ENCODE assay signal across 8 cellular contexts in genomic region chr3:128068156-128068620, GRCh38. TPM values are rescaled to one million over a fixed set of nuclear protein-coding genes. Genes with fewer than 3 reads are reported as not detected.
DNase-seq lines count a peak whose midpoint lies in the region; ATAC-seq and TF ChIP-seq lines count a peak whose summit lies in the region.

No MANE protein-coding gene starts in this region.

- ATAC-seq in IMR-90 (ENCODE audit: low read depth) (peak; percentile 50), T-cell (replicated peaks in 1 of 4) (peak in 3 of 4 experiments; percentile 44 to 60 (median 47)), HG02970 (IDR thresholded peaks at IDR 0.05; ENCODE audit: low FRiP score, unreplicated experiment) (no peak)

- no peak overlapping the region for H2AK9ac ChIP-seq in IMR-90 (replicated peaks; ENCODE audit: low read depth, low read length, poor library complexity)

- no TSS peak for BruUV-seq in IMR-90 (replicated peaks; lab: Mats Ljungman, UMichigan)

- H3K14ac ChIP-seq in IMR-90 (replicated peaks; ENCODE audit: low read depth, low read length), result no peak overlapping the region

- no peaks in the 10 kb centered on the region for H3K27me3 Mint-ChIP-seq in T-cell

- no peak overlapping the region for H3K27ac ChIP-seq in IMR-90 (ENCODE audit: insufficient read depth, low read length)

- H3K9me1 ChIP-seq in IMR-90 (ENCODE audit: insufficient read depth, low read length), result peaks cover 7% of the 10 kb centered on the region; the same call in 1 of the 2 replicates

- H3K4me3 ChIP-seq in IMR-90 (ENCODE audit: insufficient read depth, low read depth, low read length), result no peak overlapping the region

- intact Hi-C loops in IMR-90 (cut with micrococcal nuclease), result no loop called here

- H3K4ac ChIP-seq in IMR-90 (ENCODE audit: low read depth, low read length), result no peak overlapping the region

- 77% methylated on average over 2 of the region's 8 CpGs; no CpG with 5 or more reads in 1 of the 2 experiments for WGBS in IMR-90 (ENCODE audit: extremely low coverage in 2 of 2, insufficient read length in 1 of 2), 2 experiments

- H3K36me3 Mint-ChIP-seq in T-cell, result peaks cover 50% of the 10 kb centered on the region

- no peaks in the 10 kb centered on the region for H3K9me3 ChIP-seq in IMR-90 (ENCODE audit: control insufficient read depth, insufficient read depth, low read length)

- no peak for TF ChIP-seq POLR2A in IMR-90 (IDR thresholded peaks at IDR 0.05; ENCODE audit: low read depth, low read length)

- peaks cover 49 to 82% of the 10 kb centered on the region in 2 experiments for H3K79me1 ChIP-seq in IMR-90 (ENCODE audit: low read depth in 1 of 2, low read length in 2 of 2)

- no peak overlapping the region for H2BK15ac ChIP-seq in IMR-90 (ENCODE audit: low read depth, low read length)

- no peak overlapping the region for H2BK20ac ChIP-seq in IMR-90 (ENCODE audit: low read depth, low read length)

- H3K4me1 ChIP-seq in IMR-90 (ENCODE audit: control insufficient read depth, insufficient read depth, low read length), result peaks cover 2% of the 10 kb centered on the region; the same call in 1 of the 2 replicates

- H3K4me1 Mint-ChIP-seq in T-cell, result peaks cover 0 to 10% (median 3%) of the 10 kb centered on the region in 3 donors

- H3K9me3 Mint-ChIP-seq in T-cell, result no peaks in the 10 kb centered on the region

- no peak overlapping the region for H3K4me2 ChIP-seq in IMR-90 (ENCODE audit: low read depth, low read length)

- peaks cover 81% of the 10 kb centered on the region for H4K20me1 ChIP-seq in IMR-90 (ENCODE audit: insufficient read depth, low read length)

- POLR2A ChIA-PET in IMR-90 (lab: Charles Lee; ENCODE audit: unreplicated experiment) (no interaction called here), T-cell (lab: Charles Lee) (no interaction called here)

- in situ Hi-C loops in IMR-90 (cut with MboI; ENCODE audit: low sequenced_read_pairs), result no loop called here

- TF ChIP-seq RAD21 in IMR-90 (IDR thresholded peaks at IDR 0.05; ENCODE audit: low read length), result peak; percentile 34; the same call in 1 of the 2 replicates

- no peaks in the 10 kb centered on the region for H3K27me3 ChIP-seq in IMR-90 (ENCODE audit: control insufficient read depth, insufficient read depth, low read length)

- H3K27ac Mint-ChIP-seq in T-cell, result peak overlapping the region in 1 of 2 donors; percentile 8

- H3K9ac ChIP-seq in IMR-90 (ENCODE audit: low read depth, low read length), result no peak overlapping the region

- DNase-seq in NCI-H2171 treated with DMSO at 0.1 percent for 48 hours (lab: John Stamatoyannopoulos, UW), result peak; percentile 43
- no peak for DNase-seq in NCI-H2171 (lab: John Stamatoyannopoulos, UW)
- DNase-seq in IMR-90, result peak; percentile 55
- DNase-seq in T-cell, result peak in 11 of 34 experiments; percentile 14 to 40 (median 25)
- DNase-seq in fibroblast of peridontal ligament (ENCODE audit: extremely low read depth), result peak; percentile 61
- peak; percentile 32 for DNase-seq in retina
- no peak for DNase-seq in effector CD4-positive, alpha-beta T cell

- H3K56ac ChIP-seq in IMR-90 (ENCODE audit: extremely low read depth, insufficient read depth, low read length), result no peak overlapping the region

- CTCF ChIA-PET in IMR-90 (lab: Yijun Ruan, JAX), result interaction anchor here (1.1 kb wide), 1 partner anchor 16 kb away, joined by 3 read pairs; no protein-coding TSS in a partner anchor
- CTCF ChIA-PET in T-cell (lab: Charles Lee), result interaction anchor here in 1 of 2 donors (0.6 to 0.8 kb wide), 2 partner anchors 19 to 595 kb away, joined by 3 read pairs; no protein-coding TSS in a partner anchor

- no peak overlapping the region for H2BK120ac ChIP-seq in IMR-90 (ENCODE audit: low read depth, low read length)

- H2AK5ac ChIP-seq in IMR-90 (ENCODE audit: low read depth, low read length), result no peak overlapping the region

- dilution Hi-C loops in IMR-90 (cut with HindIII; ENCODE audit: low sequenced_read_pairs, unreplicated experiment), result no loop called here

- H2BK5ac ChIP-seq in IMR-90 (ENCODE audit: low read depth, low read length, poor library complexity, severe bottlenecking), result no peak overlapping the region

- H3K4me3 Mint-ChIP-seq in T-cell, result no peak overlapping the region

- H4K5ac ChIP-seq in IMR-90 (ENCODE audit: low read depth, low read length), result no peak overlapping the region

- H4K8ac ChIP-seq in IMR-90 (ENCODE audit: low read depth in 2 of 2, low read length in 2 of 2), result no peak overlapping the region

- no peak overlapping the region for H3K18ac ChIP-seq in IMR-90 (ENCODE audit: low read depth, low read length)

- TF ChIP-seq CTCF in IMR-90 (conservative IDR thresholded peaks at IDR 0.05; ENCODE audit: low read depth, low read length), result peak; percentile 53

- no peak overlapping the region for H3K23ac ChIP-seq in IMR-90 (ENCODE audit: low read depth, low read length)

- no peak overlapping the region for H2AFZ ChIP-seq in IMR-90 (replicated peaks; ENCODE audit: low read length, poor library complexity)

- no peak overlapping the region for H4K91ac ChIP-seq in IMR-90 (ENCODE audit: insufficient read depth, low read depth, low read length)

- H3K36me3 ChIP-seq in IMR-90 (ENCODE audit: control insufficient read depth, insufficient read depth, low read length), result peaks cover 86% of the 10 kb centered on the region

TF ChIP-seq in IMR-90, 13 proteins besides CTCF, POLR2A, EP300 and RAD21:
- no peak for TF ChIP-seq CHD1 (IDR thresholded peaks at IDR 0.05; ENCODE audit: low read depth, low read length)
- peak; percentile 39; the same call in 1 of the 2 replicates for TF ChIP-seq SMC3 (IDR thresholded peaks at IDR 0.05; ENCODE audit: low read depth, low read length)
- no peak for TF ChIP-seq MAFK (IDR thresholded peaks at IDR 0.05; ENCODE audit: low read depth, low read length)
TF ChIP-seq in IMR-90: peak in this region for 1.

RNA-seq across cellular contexts. Expression of gene SEC61A1, which starts 16.0 kb away (rescaled TPM):
- total RNA-seq in IMR-90 (2012; rRNA removed), result 478 and 487 TPM in 2 replicates
- 347 and 377 TPM in 2 replicates for polyA plus RNA-seq in IMR-90 (2012; rRNA removed)
- polyA plus RNA-seq in IMR-90 (2012; cell fraction: cytosol; rRNA removed), result 212 and 332 TPM in 2 replicates
- polyA plus RNA-seq in IMR-90 (2012; cell fraction: nucleus; rRNA removed; ENCODE audit: low replicate concordance), result 308 and 317 TPM in 2 replicates
- 100 to 1,000 TPM; 120 to 156 (median 135) TPM for total RNA-seq in T-cell

RNA-seq across cellular contexts. Expression of gene RUVBL1, which starts 55.4 kb away (rescaled TPM):
- 83.3 and 99.2 TPM in 2 replicates for total RNA-seq in IMR-90 (2012; rRNA removed)
- polyA plus RNA-seq in IMR-90 (2012; rRNA removed), result 68.7 and 75.2 TPM in 2 replicates
- 43.0 and 49.3 TPM in 2 replicates for polyA plus RNA-seq in IMR-90 (2012; cell fraction: cytosol; rRNA removed)
- polyA plus RNA-seq in IMR-90 (2012; cell fraction: nucleus; rRNA removed; ENCODE audit: low replicate concordance), result 21.0 and 28.8 TPM in 2 replicates
- total RNA-seq in T-cell, result 10 to 100 TPM; 21.4 to 33.4 (median 29.9) TPM

Comparison
In these comparisons a context has a peak if more than half of its experiments do, and no peak if none do; other contexts are left out.
1. DNase-seq: peak in NCI-H2171 treated with DMSO at 0.1 percent for 48 hours (single experiment), IMR-90 (single experiment), fibroblast of peridontal ligament (single experiment) and retina (single experiment); none in NCI-H2171 (single experiment) and effector CD4-positive, alpha-beta T cell (single experiment).